8 cellular contexts compared by ENCODE assay signal in genomic region chr7:26376208-26376917, GRCh38.
DNase-seq lines count a peak whose midpoint lies in the region; ATAC-seq, FAIRE-seq and TF ChIP-seq lines count a peak whose summit lies in the region.

No MANE protein-coding gene starts in this region.

- no peak for FAIRE-seq in K562 (lab: Jason Lieb, UNC)

- TF ChIP-seq CTCF in K562 (IDR thresholded peaks at IDR 0.05 in 2 of 3, conservative IDR thresholded peaks at IDR 0.05 in 1 of 3; ENCODE audit: insufficient read depth in 2 of 3, low read depth in 1 of 3, low read length in 3 of 3) = no peak

- H3K27ac ChIP-seq in HUES6 (ENCODE audit: low read depth, low read length) = no peak overlapping the region; the same call in 1 of the 2 replicates
- no peak overlapping the region for H3K27ac ChIP-seq in SK-N-MC
- H3K27ac ChIP-seq in K562 (ENCODE audit: extremely low read depth, low read depth, low read length) = no peak overlapping the region

- POLR2A ChIA-PET in K562 (lab: Yijun Ruan, JAX) = no interaction called here

- peaks cover 5% of the 10 kb centered on the region; the same call in 1 of the 2 replicates for H3K27me3 ChIP-seq in HUES6 (ENCODE audit: control insufficient read depth, insufficient read depth, low read length)
- peaks cover 0 to 2% of the 10 kb centered on the region in 2 experiments; a peak in 1 of 5 replicates for H3K27me3 ChIP-seq in K562 (ENCODE audit: control insufficient read depth in 2 of 2, insufficient read depth in 2 of 2, low read length in 2 of 2)

- peak overlapping the region; percentile 92 for H3K4me3 ChIP-seq in HUES6 (ENCODE audit: low read depth, low read length)
- peak overlapping the region; percentile 30; the same call in 1 of the 2 replicates for H3K4me3 ChIP-seq in SK-N-MC
- H3K4me3 ChIP-seq in K562 = no peak overlapping the region

- TF ChIP-seq EP300 in K562 (IDR thresholded peaks at IDR 0.05; ENCODE audit: low read length) = no peak

- H3K4me1 ChIP-seq in HUES6 (ENCODE audit: control insufficient read depth, insufficient read depth, low read length) = peaks cover 11% of the 10 kb centered on the region
- H3K4me1 ChIP-seq in K562 (replicated peaks in 1 of 2; ENCODE audit: control insufficient read depth in 2 of 2, insufficient read depth in 2 of 2, low read length in 2 of 2) = peaks cover 0 to 9% of the 10 kb centered on the region in 2 experiments; a peak in 1 of 5 replicates

- H3K36me3 ChIP-seq in HUES6 (ENCODE audit: control insufficient read depth, insufficient read depth, low read length) = no peaks in the 10 kb centered on the region
- H3K36me3 ChIP-seq in SK-N-MC (ENCODE audit: insufficient read depth, low read length) = no peaks in the 10 kb centered on the region
- H3K36me3 ChIP-seq in K562 (ENCODE audit: control insufficient read depth, insufficient read depth, low read length) = no peaks in the 10 kb centered on the region; the same call in 2 of the 3 replicates

- no peaks in the 10 kb centered on the region for H3K9me3 ChIP-seq in HUES6 (ENCODE audit: control insufficient read depth, insufficient read depth, low read depth, low read length)
- no peaks in the 10 kb centered on the region for H3K9me3 ChIP-seq in SK-N-MC (ENCODE audit: low read depth, low read length)
- H3K9me3 ChIP-seq in K562 (replicated peaks; ENCODE audit: control insufficient read depth, insufficient read depth, low read depth, low read length) = 0 out of 2 replicates have a peak, but pooled peaks cover 2% of the 10 kb centered on the region

- no peaks in the 10 kb centered on the region for H3K79me2 ChIP-seq in K562 (ENCODE audit: control insufficient read depth, insufficient read depth, low read length)

- peak; percentile 37 for ATAC-seq in GM21390 (IDR thresholded peaks at IDR 0.05; ENCODE audit: unreplicated experiment)
- ATAC-seq in K562 = no peak
- peak; percentile 80 for ATAC-seq in left lobe of liver

- no TSS peak for BruUV-seq in K562 (replicated peaks; lab: Mats Ljungman, UMichigan)

- CTCF ChIA-PET in K562 (lab: Yijun Ruan, JAX; ENCODE audit: low intra/inter-chr PET ratio) = interaction anchor here (0.6 kb wide), 1 partner anchor 124 kb away, joined by 5 read pairs; no protein-coding TSS in a partner anchor

- peak overlapping the region; percentile 87 for H3K9ac ChIP-seq in HUES6 (ENCODE audit: low read length)
- no peak overlapping the region for H3K9ac ChIP-seq in SK-N-MC (ENCODE audit: insufficient read length)
- no peak overlapping the region for H3K9ac ChIP-seq in K562 (ENCODE audit: insufficient read depth in 1 of 2, low read depth in 2 of 2, low read length in 2 of 2)

- no peak overlapping the region for H2AFZ ChIP-seq in K562 (ENCODE audit: low read depth, low read length)

- WGBS in K562 (ENCODE audit: insufficient coverage, low coverage, missing lambda C conversion rate) = 91% methylated on average over 23 of the region's 80 CpGs

- TF ChIP-seq POLR2A in K562 (conservative IDR thresholded peaks at IDR 0.05) = no peak

- intact Hi-C loops in K562 (cut with micrococcal nuclease) = no loop called here

- no peaks in the 10 kb centered on the region for H3K9me1 ChIP-seq in K562 (ENCODE audit: control insufficient read depth, insufficient read depth, low read length)

- DNase-seq in DMS 273 (lab: John Stamatoyannopoulos, UW; ENCODE audit: unreplicated experiment) = peak; percentile 94
- no peak for DNase-seq in SK-N-MC (ENCODE audit: low read depth, low spot score)
- no peak for DNase-seq in K562 (ENCODE audit: extremely low read depth in 1 of 4, low spot score in 3 of 4)
- peak; percentile 75 for DNase-seq in left lobe of liver (ENCODE audit: low spot score)
- DNase-seq in stimulated activated CD4-positive, alpha-beta T cell treated with anti-CD3 and anti-CD28 coated beads, Interleukin-4, amount 100 ng/mL, for 4 hours = peak; percentile 14 to 24
- DNase-seq in RKO (ENCODE audit: low spot score) = no peak

- H4K20me1 ChIP-seq in K562 (replicated peaks; ENCODE audit: control insufficient read depth, insufficient read depth, low read length) = no peaks in the 10 kb centered on the region

- in situ Hi-C loops in K562 (cut with MboI) = loop anchor here (25.0 kb wide), 1 partner anchor 111 kb away; no protein-coding TSS in a partner anchor

- TF ChIP-seq RAD21 in K562 (CRISPR knock-in tag; conservative IDR thresholded peaks at IDR 0.05 in 1 of 2, IDR thresholded peaks at IDR 0.05 in 1 of 2) = no peak

- no peak overlapping the region for H3K4me2 ChIP-seq in K562 (ENCODE audit: insufficient read depth, low read length)

TF ChIP-seq in K562, 482 proteins besides CTCF, POLR2A, EP300 and RAD21:
- no peak for TF ChIP-seq SP2 (IDR thresholded peaks at IDR 0.05; ENCODE audit: extremely low read depth, low read depth, low read length, poor library complexity, severe bottlenecking)
- no peak for TF ChIP-seq ILK (tag; IDR thresholded peaks at IDR 0.05; ENCODE audit: borderline replicate concordance, low read depth)
- TF ChIP-seq C11orf30 (IDR thresholded peaks at IDR 0.05; ENCODE audit: low read depth) = no peak
- TF ChIP-seq RFX1 (IDR thresholded peaks at IDR 0.05) = peak; percentile 58
- no peak for TF ChIP-seq TGIF2 (CRISPR knock-in tag; IDR thresholded peaks at IDR 0.05)
- TF ChIP-seq POLR3A (IDR thresholded peaks at IDR 0.05; ENCODE audit: borderline replicate concordance, extremely low read depth, insufficient read depth, insufficient read length) = no peak
- no peak for TF ChIP-seq ETV1 (tag; conservative IDR thresholded peaks at IDR 0.05; ENCODE audit: low read depth)
- no peak for TF ChIP-seq ZNF57 (CRISPR knock-in tag; IDR thresholded peaks at IDR 0.05)
- TF ChIP-seq PRMT5 (CRISPR knock-in tag; IDR thresholded peaks at IDR 0.05) = no peak
- TF ChIP-seq SLC30A9 (CRISPR knock-in tag; IDR thresholded peaks at IDR 0.05) = no peak
- no peak for TF ChIP-seq KDM1A (IDR thresholded peaks at IDR 0.05)
- TF ChIP-seq DACH1 (IDR thresholded peaks at IDR 0.05; ENCODE audit: partially characterized antibody) = no peak
- no peak for TF ChIP-seq POLR2AphosphoS2 (IDR thresholded peaks at IDR 0.05; ENCODE audit: low read length)
- TF ChIP-seq ZNF277 (CRISPR knock-in tag; IDR thresholded peaks at IDR 0.05; ENCODE audit: borderline replicate concordance) = no peak
- TF ChIP-seq MCM3 (IDR thresholded peaks at IDR 0.05) = no peak
- TF ChIP-seq ZKSCAN1 (IDR thresholded peaks at IDR 0.05; ENCODE audit: low read depth, low read length) = no peak
- no peak for TF ChIP-seq PTTG1 (tag; IDR thresholded peaks at IDR 0.05; ENCODE audit: low read depth)
- TF ChIP-seq ZBTB33 (CRISPR knock-in tag; IDR thresholded peaks at IDR 0.05) = peak; percentile 73
- TF ChIP-seq RBM34 (IDR thresholded peaks at IDR 0.05; ENCODE audit: borderline replicate concordance, insufficient read depth, low read length) = no peak
- peak; percentile 31 for TF ChIP-seq FIP1L1 (IDR thresholded peaks at IDR 0.05; ENCODE audit: low read depth, low read length, poor library complexity, severe bottlenecking)
- TF ChIP-seq ZNF740 (CRISPR knock-in tag; IDR thresholded peaks at IDR 0.05) = no peak
- TF ChIP-seq ZNF740 (tag; IDR thresholded peaks at IDR 0.05) = no peak
- no peak for TF ChIP-seq EP400 (IDR thresholded peaks at IDR 0.05)

Comparison
In these comparisons a context has a peak if more than half of its experiments do, and no peak if none do; other contexts are left out.
1. DNase-seq: peak in DMS 273 (single experiment), left lobe of liver (single experiment) and stimulated activated CD4-positive, alpha-beta T cell treated with anti-CD3 and anti-CD28 coated beads, Interleukin-4, amount 100 ng/mL, for 4 hours (2 of 2); none in SK-N-MC (single experiment), K562 (0 of 4) and RKO (single experiment).